ENCODE assay signal across 1 cellular context in the genomic region with DNA sequence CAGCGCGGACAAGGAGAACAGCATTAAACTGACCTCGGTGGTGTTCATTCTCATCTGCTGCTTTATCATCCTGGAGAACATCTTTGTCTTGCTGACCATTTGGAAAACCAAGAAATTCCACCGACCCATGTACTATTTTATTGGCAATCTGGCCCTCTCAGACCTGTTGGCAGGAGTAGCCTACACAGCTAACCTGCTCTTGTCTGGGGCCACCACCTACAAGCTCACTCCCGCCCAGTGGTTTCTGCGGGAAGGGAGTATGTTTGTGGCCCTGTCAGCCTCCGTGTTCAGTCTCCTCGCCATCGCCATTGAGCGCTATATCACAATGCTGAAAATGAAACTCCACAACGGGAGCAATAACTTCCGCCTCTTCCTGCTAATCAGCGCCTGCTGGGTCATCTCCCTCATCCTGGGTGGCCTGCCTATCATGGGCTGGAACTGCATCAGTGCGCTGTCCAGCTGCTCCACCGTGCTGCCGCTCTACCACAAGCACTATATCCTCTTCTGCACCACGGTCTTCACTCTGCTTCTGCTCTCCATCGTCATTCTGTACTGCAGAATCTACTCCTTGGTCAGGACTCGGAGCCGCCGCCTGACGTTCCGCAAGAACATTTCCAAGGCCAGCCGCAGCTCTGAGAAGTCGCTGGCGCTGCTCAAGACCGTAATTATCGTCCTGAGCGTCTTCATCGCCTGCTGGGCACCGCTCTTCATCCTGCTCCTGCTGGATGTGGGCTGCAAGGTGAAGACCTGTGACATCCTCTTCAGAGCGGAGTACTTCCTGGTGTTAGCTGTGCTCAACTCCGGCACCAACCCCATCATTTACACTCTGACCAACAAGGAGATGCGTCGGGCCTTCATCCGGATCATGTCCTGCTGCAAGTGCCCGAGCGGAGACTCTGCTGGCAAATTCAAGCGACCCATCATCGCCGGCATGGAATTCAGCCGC.
TF ChIP-seq lines count a peak whose summit lies in the region.

No MANE protein-coding gene starts in this region.

TF ChIP-seq in SK-N-SH, 30 proteins besides CTCF, POLR2A, EP300 and RAD21 (continued from another document):
- TF ChIP-seq, protein P1, sequence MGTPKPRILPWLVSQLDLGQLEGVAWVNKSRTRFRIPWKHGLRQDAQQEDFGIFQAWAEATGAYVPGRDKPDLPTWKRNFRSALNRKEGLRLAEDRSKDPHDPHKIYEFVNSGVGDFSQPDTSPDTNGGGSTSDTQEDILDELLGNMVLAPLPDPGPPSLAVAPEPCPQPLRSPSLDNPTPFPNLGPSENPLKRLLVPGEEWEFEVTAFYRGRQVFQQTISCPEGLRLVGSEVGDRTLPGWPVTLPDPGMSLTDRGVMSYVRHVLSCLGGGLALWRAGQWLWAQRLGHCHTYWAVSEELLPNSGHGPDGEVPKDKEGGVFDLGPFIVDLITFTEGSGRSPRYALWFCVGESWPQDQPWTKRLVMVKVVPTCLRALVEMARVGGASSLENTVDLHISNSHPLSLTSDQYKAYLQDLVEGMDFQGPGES (IDR thresholded peaks at IDR 0.05; ENCODE audit: low read depth, low read length) = no peak
- TF ChIP-seq NFIC (IDR thresholded peaks at IDR 0.05; ENCODE audit: borderline replicate concordance) = no peak
- TF ChIP-seq, protein P2, sequence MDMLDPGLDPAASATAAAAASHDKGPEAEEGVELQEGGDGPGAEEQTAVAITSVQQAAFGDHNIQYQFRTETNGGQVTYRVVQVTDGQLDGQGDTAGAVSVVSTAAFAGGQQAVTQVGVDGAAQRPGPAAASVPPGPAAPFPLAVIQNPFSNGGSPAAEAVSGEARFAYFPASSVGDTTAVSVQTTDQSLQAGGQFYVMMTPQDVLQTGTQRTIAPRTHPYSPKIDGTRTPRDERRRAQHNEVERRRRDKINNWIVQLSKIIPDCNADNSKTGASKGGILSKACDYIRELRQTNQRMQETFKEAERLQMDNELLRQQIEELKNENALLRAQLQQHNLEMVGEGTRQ (IDR thresholded peaks at IDR 0.05; ENCODE audit: borderline replicate concordance, low read depth, low read length) = no peak
- TF ChIP-seq FOXM1 (IDR thresholded peaks at IDR 0.05; ENCODE audit: low read depth) = no peak
- no peak for TF ChIP-seq ELF1 (IDR thresholded peaks at IDR 0.05)
- no peak for TF ChIP-seq GATA2 (CRISPR knock-in tag; IDR thresholded peaks at IDR 0.05)
- TF ChIP-seq, protein P3, sequence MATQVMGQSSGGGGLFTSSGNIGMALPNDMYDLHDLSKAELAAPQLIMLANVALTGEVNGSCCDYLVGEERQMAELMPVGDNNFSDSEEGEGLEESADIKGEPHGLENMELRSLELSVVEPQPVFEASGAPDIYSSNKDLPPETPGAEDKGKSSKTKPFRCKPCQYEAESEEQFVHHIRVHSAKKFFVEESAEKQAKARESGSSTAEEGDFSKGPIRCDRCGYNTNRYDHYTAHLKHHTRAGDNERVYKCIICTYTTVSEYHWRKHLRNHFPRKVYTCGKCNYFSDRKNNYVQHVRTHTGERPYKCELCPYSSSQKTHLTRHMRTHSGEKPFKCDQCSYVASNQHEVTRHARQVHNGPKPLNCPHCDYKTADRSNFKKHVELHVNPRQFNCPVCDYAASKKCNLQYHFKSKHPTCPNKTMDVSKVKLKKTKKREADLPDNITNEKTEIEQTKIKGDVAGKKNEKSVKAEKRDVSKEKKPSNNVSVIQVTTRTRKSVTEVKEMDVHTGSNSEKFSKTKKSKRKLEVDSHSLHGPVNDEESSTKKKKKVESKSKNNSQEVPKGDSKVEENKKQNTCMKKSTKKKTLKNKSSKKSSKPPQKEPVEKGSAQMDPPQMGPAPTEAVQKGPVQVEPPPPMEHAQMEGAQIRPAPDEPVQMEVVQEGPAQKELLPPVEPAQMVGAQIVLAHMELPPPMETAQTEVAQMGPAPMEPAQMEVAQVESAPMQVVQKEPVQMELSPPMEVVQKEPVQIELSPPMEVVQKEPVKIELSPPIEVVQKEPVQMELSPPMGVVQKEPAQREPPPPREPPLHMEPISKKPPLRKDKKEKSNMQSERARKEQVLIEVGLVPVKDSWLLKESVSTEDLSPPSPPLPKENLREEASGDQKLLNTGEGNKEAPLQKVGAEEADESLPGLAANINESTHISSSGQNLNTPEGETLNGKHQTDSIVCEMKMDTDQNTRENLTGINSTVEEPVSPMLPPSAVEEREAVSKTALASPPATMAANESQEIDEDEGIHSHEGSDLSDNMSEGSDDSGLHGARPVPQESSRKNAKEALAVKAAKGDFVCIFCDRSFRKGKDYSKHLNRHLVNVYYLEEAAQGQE (IDR thresholded peaks at IDR 0.05; ENCODE audit: low read depth, low read length) = no peak
- no peak for TF ChIP-seq RCOR1 (IDR thresholded peaks at IDR 0.05; ENCODE audit: low read length)
- no peak for TF ChIP-seq GABPA (IDR thresholded peaks at IDR 0.05; ENCODE audit: low read depth)
- no peak for TF ChIP-seq SIN3A (IDR thresholded peaks at IDR 0.05; ENCODE audit: borderline replicate concordance, low read depth, low read length)
- TF ChIP-seq TEAD4 (IDR thresholded peaks at IDR 0.05; ENCODE audit: borderline replicate concordance, insufficient read depth) = no peak
